ENCODE assay signal across 28 cellular contexts in genomic region chr13:41974262-41974900, GRCh38. TPM values are rescaled to one million over a fixed set of nuclear protein-coding genes. Genes with fewer than 3 reads are reported as not detected.
DNase-seq lines count a peak whose midpoint lies in the region; ATAC-seq and TF ChIP-seq lines count a peak whose summit lies in the region.
"Had no signal": no experiment of that assay in that cellular context is flagged by ENCODE, and none has a peak within 500 bp of the region (broad histone marks: within the 10 kb centered on the region; RNA-seq: fewer than 3 reads in every experiment).

No MANE protein-coding gene starts in this region.

- H3K4me2 ChIP-seq in parathyroid adenoma (ENCODE audit: low read length) = peak overlapping the region; percentile 13

- H3K36me3 Mint-ChIP-seq in CD4-positive, alpha-beta memory T cell = no peaks in the 10 kb centered on the region
- no peaks in the 10 kb centered on the region for H3K36me3 Mint-ChIP-seq in effector memory CD8-positive, alpha-beta T cell (ENCODE audit: insufficient read depth)
- H3K36me3 Mint-ChIP-seq: natural killer cell, type B pancreatic cell had no signal

- H3K27me3 Mint-ChIP-seq in CD4-positive, alpha-beta memory T cell = no peaks in the 10 kb centered on the region
- no peaks in the 10 kb centered on the region for H3K27me3 Mint-ChIP-seq in effector memory CD8-positive, alpha-beta T cell
- H3K27me3 Mint-ChIP-seq: type B pancreatic cell had no signal

- no peak overlapping the region for H3K9ac ChIP-seq in parathyroid adenoma

- H3K4me3 ChIP-seq in CD4-positive, alpha-beta memory T cell (ENCODE audit: low read length in 2 of 2) = no peak overlapping the region
- no peak overlapping the region for H3K4me3 ChIP-seq in Jurkat, Clone E6-1 (ENCODE audit: low read length)
- H3K4me3 ChIP-seq in parathyroid adenoma (ENCODE audit: low read depth, low read length) = no peak overlapping the region
- H3K4me3 ChIP-seq: esophagus muscularis mucosa, left ventricle myocardium inferior, Peyer's patch, SJCRH30 had no signal

- H2AFZ ChIP-seq in parathyroid adenoma = peak overlapping the region; percentile 46

- H3K4me1 Mint-ChIP-seq in CD4-positive, alpha-beta memory T cell = peaks cover 18 to 50% (median 33%) of the 10 kb centered on the region in 4 donors
- H3K4me1 Mint-ChIP-seq in effector memory CD8-positive, alpha-beta T cell (ENCODE audit: low read depth in 2 of 2) = peaks cover 4 to 26% of the 10 kb centered on the region in 2 donors

- H3K27ac Mint-ChIP-seq in CD4-positive, alpha-beta memory T cell = peak overlapping the region; percentile 27 to 96 (median 88)
- peak overlapping the region in 1 of 2 donors; percentile 78 for H3K27ac Mint-ChIP-seq in effector memory CD8-positive, alpha-beta T cell
- H3K27ac Mint-ChIP-seq: activated naive CD4-positive, alpha-beta T cell treated with anti-CD3 and anti-CD28 coated beads for 36 hours; natural killer cell; type B pancreatic cell had no signal

- ATAC-seq in effector memory CD8-positive, alpha-beta T cell (replicated peaks) = peak; percentile 92
- ATAC-seq in GM18868 (IDR thresholded peaks at IDR 0.05; ENCODE audit: unreplicated experiment) = no peak
- ATAC-seq in HG03135 (IDR thresholded peaks at IDR 0.05; ENCODE audit: unreplicated experiment) = no peak

- POLR2A ChIA-PET in CD4-positive, alpha-beta memory T cell (lab: Charles Lee; ENCODE audit: partially characterized antibody) = interaction anchor here (0.9 to 2.3 kb wide), 3 partner anchors 10 to 13 kb away, joined by 3 to 12 read pairs (median 7); partner anchors contain the start of gene VWA8

- H3K79me2 ChIP-seq in parathyroid adenoma = no peaks in the 10 kb centered on the region

- H3K4me3 Mint-ChIP-seq in CD4-positive, alpha-beta memory T cell = peak overlapping the region in 7 of 8 donors; percentile 17 to 72 (median 55)
- peak overlapping the region in 1 of 2 donors; percentile 49 for H3K4me3 Mint-ChIP-seq in effector memory CD8-positive, alpha-beta T cell
- H3K4me3 Mint-ChIP-seq: activated naive CD4-positive, alpha-beta T cell treated with anti-CD3 and anti-CD28 coated beads for 36 hours; natural killer cell; type B pancreatic cell had no signal

- CTCF ChIA-PET in CD4-positive, alpha-beta memory T cell (lab: Charles Lee; ENCODE audit: partially characterized antibody) = no interaction called here

- peaks cover 14% of the 10 kb centered on the region for H3K4me1 ChIP-seq in CD4-positive, alpha-beta memory T cell (ENCODE audit: insufficient read depth, low read length)
- peaks cover 4% of the 10 kb centered on the region for H3K4me1 ChIP-seq in parathyroid adenoma
- H3K4me1 ChIP-seq: BE2C, esophagus muscularis mucosa, Peyer's patch had no signal

- no peak overlapping the region for H3K27ac ChIP-seq in CD4-positive, alpha-beta memory T cell (ENCODE audit: low read depth, low read length)
- peak overlapping the region; percentile 36 for H3K27ac ChIP-seq in parathyroid adenoma
- H3K27ac ChIP-seq: brain microvascular endothelial cell, esophagus muscularis mucosa, left ventricle myocardium inferior, Peyer's patch, SJCRH30 had no signal

- H3K9me3 Mint-ChIP-seq in CD4-positive, alpha-beta memory T cell = no peaks in the 10 kb centered on the region
- no peaks in the 10 kb centered on the region for H3K9me3 Mint-ChIP-seq in effector memory CD8-positive, alpha-beta T cell
- H3K9me3 Mint-ChIP-seq: activated naive CD4-positive, alpha-beta T cell treated with anti-CD3 and anti-CD28 coated beads for 36 hours; natural killer cell; type B pancreatic cell had no signal

- H3K9me3 ChIP-seq in CD4-positive, alpha-beta memory T cell (ENCODE audit: control insufficient read depth in 1 of 2, low read length in 2 of 2) = no peaks in the 10 kb centered on the region
- no peaks in the 10 kb centered on the region for H3K9me3 ChIP-seq in parathyroid adenoma (ENCODE audit: control insufficient read depth, low read length)
- H3K9me3 ChIP-seq: BE2C, esophagus muscularis mucosa, left ventricle myocardium inferior, Peyer's patch, SJCRH30 had no signal

- no peaks in the 10 kb centered on the region for H3K27me3 ChIP-seq in CD4-positive, alpha-beta memory T cell (ENCODE audit: insufficient read depth, low read length)
- H3K27me3 ChIP-seq in parathyroid adenoma (ENCODE audit: control insufficient read depth, insufficient read depth, low read length) = no peaks in the 10 kb centered on the region
- H3K27me3 ChIP-seq: BE2C, brain microvascular endothelial cell, esophagus muscularis mucosa, Peyer's patch, SJCRH30 had no signal

- intact Hi-C loops in CD4-positive, alpha-beta memory T cell (cut with micrococcal nuclease) = no loop called here

- TF ChIP-seq CTCF in parathyroid adenoma (IDR thresholded peaks at IDR 0.05) = no peak

- H3K36me3 ChIP-seq in CD4-positive, alpha-beta memory T cell (ENCODE audit: insufficient read depth, low read length) = no peaks in the 10 kb centered on the region
- H3K36me3 ChIP-seq in parathyroid adenoma (ENCODE audit: control insufficient read depth, insufficient read depth, low read length) = no peaks in the 10 kb centered on the region
- H3K36me3 ChIP-seq: BE2C, brain microvascular endothelial cell, esophagus muscularis mucosa, left ventricle myocardium inferior, Peyer's patch, SJCRH30 had no signal

- peak; percentile 57 to 74 (median 61) for DNase-seq in CD4-positive, alpha-beta memory T cell
- peak; percentile 54 for DNase-seq in Jurkat, Clone E6-1 (ENCODE audit: low read depth, low spot score)
- DNase-seq in effector memory CD8-positive, alpha-beta T cell = peak in 1 of 3 experiments; percentile 15
- DNase-seq in cortex of kidney (lab: John Stamatoyannopoulos, UW) = no peak
- no peak for DNase-seq in activated CD8-positive, alpha-beta memory T cell treated with anti-CD3 and anti-CD28 coated beads for 24 hours
- DNase-seq: ACHN; activated naive CD4-positive, alpha-beta T cell treated with anti-CD3 and anti-CD28 coated beads for 36 hours; activated T-cell treated with anti-CD3 and anti-CD28 coated beads, Interleukin-2, amount 50 U/mL, for 1 hour; BE2C; brain microvascular endothelial cell; COR-L47; DMS53; effector CD8-positive, alpha-beta T cell; KG1; left ventricle myocardium inferior; natural killer cell; NCI-H1417 treated with DMSO at 0.1 percent for 48 hours; NCI-H2081; NCI-H345; NCI-H748 treated with DMSO at 0.1 percent for 48 hours; SJCRH30; stimulated activated CD4-positive, alpha-beta T cell treated with anti-CD3 and anti-CD28 coated beads, Interleukin-2, amount 100 ng/mL, for 48 hours had no signal

RNA-seq across cellular contexts. Expression of gene VWA8, which starts 13.5 kb away (rescaled TPM):
- total RNA-seq in CD4-positive, alpha-beta memory T cell = 10 to 100 TPM; 20.2 to 23.3 TPM
- polyA plus RNA-seq in CD4-positive, alpha-beta memory T cell = 1 to 10 TPM; 3.2 to 6.8 TPM
- polyA plus RNA-seq in Jurkat, Clone E6-1 (2012; ENCODE audit: insufficient read depth, insufficient read length) = 12.6 TPM

Comparison
In these comparisons a context has a peak if more than half of its experiments do, and no peak if none do; other contexts are left out.
1. DNase-seq: peak in CD4-positive, alpha-beta memory T cell (5 of 5) and Jurkat, Clone E6-1 (single experiment); none in cortex of kidney (single experiment) and activated CD8-positive, alpha-beta memory T cell treated with anti-CD3 and anti-CD28 coated beads for 24 hours (single experiment).